Comparison of ENCODE assay signal across 23 cellular contexts in genomic region chr11:111309516-111309915, GRCh38. TPM values are rescaled to one million over a fixed set of nuclear protein-coding genes. Genes with fewer than 3 reads are reported as not detected.
A peak's percentile ranks its signal among the peaks of the same experiment; 100 is the strongest.
DNase-seq lines count a peak whose midpoint lies in the region; ATAC-seq, FAIRE-seq and TF ChIP-seq lines count a peak whose summit lies in the region.
"Had no signal": no experiment of that assay in that cellular context is flagged by ENCODE, and none has a peak within 500 bp of the region (broad histone marks: within the 10 kb centered on the region; RNA-seq: fewer than 3 reads in every experiment).

No MANE protein-coding gene starts in this region.

- H3K4me1 Mint-ChIP-seq in natural killer cell: no peaks in the 10 kb centered on the region
- no peaks in the 10 kb centered on the region for H3K4me1 Mint-ChIP-seq in effector memory CD8-positive, alpha-beta T cell (ENCODE audit: low read depth in 2 of 2)

- no TSS peak for BruUV-seq in HepG2 (replicated peaks; lab: Mats Ljungman, UMichigan)

- H3K4me3 Mint-ChIP-seq in natural killer cell: no peak overlapping the region
- no peak overlapping the region for H3K4me3 Mint-ChIP-seq in effector memory CD8-positive, alpha-beta T cell
- H3K4me3 Mint-ChIP-seq: memory B cell, type B pancreatic cell had no signal

- H3K4me2 ChIP-seq in HepG2 (ENCODE audit: low read depth, low read length): 0 out of 2 replicates have a peak overlapping the region, but pooled peaks have one; percentile 1
- H3K4me2 ChIP-seq: PC-9 had no signal

- no peak for TF ChIP-seq POLR2A in HepG2 (IDR thresholded peaks at IDR 0.05; ENCODE audit: insufficient read depth in 1 of 2, low read depth in 2 of 2, low read length in 2 of 2)
- TF ChIP-seq POLR2A in right lobe of liver (IDR thresholded peaks at IDR 0.05): no peak

- POLR2A ChIA-PET in HepG2 (lab: Yijun Ruan, JAX): interaction anchor here (0.6 to 3.8 kb wide), 6 partner anchors 11 to 1975 kb away, joined by 3 to 11 read pairs (median 5); partner anchors contain the start of gene POU2AF3

- CTCF ChIA-PET in HepG2 (lab: Yijun Ruan, JAX; ENCODE audit: low intra/inter-chr PET ratio, low total read pairs): no interaction called here

- no peaks in the 10 kb centered on the region for H3K36me3 Mint-ChIP-seq in natural killer cell
- peaks cover 4% of the 10 kb centered on the region for H3K36me3 Mint-ChIP-seq in effector memory CD8-positive, alpha-beta T cell (ENCODE audit: insufficient read depth)

- H4K20me1 ChIP-seq in HepG2 (ENCODE audit: insufficient read depth, low read length): no peaks in the 10 kb centered on the region
- H4K20me1 ChIP-seq: BLaER1 had no signal

- peaks cover 30 to 38% of the 10 kb centered on the region in 2 donors for H3K27me3 Mint-ChIP-seq in natural killer cell (ENCODE audit: low read depth in 2 of 2)
- peaks cover 66 to 83% of the 10 kb centered on the region in 2 donors for H3K27me3 Mint-ChIP-seq in effector memory CD8-positive, alpha-beta T cell

- TF ChIP-seq RAD21 in HepG2 (CRISPR knock-in tag; IDR thresholded peaks at IDR 0.05): no peak

- in situ Hi-C loops in HepG2 (cut with HindIII; ENCODE audit: extremely low pct_ligation_motif_present, low pct_unique_long_range_greater_than_20kb): no loop called here

- H3K4me1 ChIP-seq in HepG2 (ENCODE audit: insufficient read depth, low read length) (peaks cover 70% of the 10 kb centered on the region), right lobe of liver (peaks cover 0 to 10% (median 2%) of the 10 kb centered on the region in 4 donors), esophagus (ENCODE audit: control insufficient read depth in 2 of 2, insufficient read depth in 2 of 2, low read length in 1 of 2) (peaks cover 0 to 5% of the 10 kb centered on the region in 2 donors), pancreas (peaks cover 4 to 35% (median 9%) of the 10 kb centered on the region in 3 donors)
- H3K4me1 ChIP-seq: HAP-1 had no signal

- no peaks in the 10 kb centered on the region for H3K9me3 ChIP-seq in HepG2 (ENCODE audit: low read length)
- no peaks in the 10 kb centered on the region for H3K9me3 ChIP-seq in right lobe of liver
- no peaks in the 10 kb centered on the region for H3K9me3 ChIP-seq in esophagus (ENCODE audit: control insufficient read depth in 2 of 2, insufficient read depth in 1 of 2, low read depth in 1 of 2, low read length in 1 of 2)
- H3K9me3 ChIP-seq in pancreas: no peaks in the 10 kb centered on the region
- H3K9me3 ChIP-seq: HAP-1 had no signal

- no peaks in the 10 kb centered on the region for H3K27me3 ChIP-seq in HepG2 (ENCODE audit: control insufficient read depth in 1 of 2, insufficient read depth in 2 of 2, low read length in 2 of 2)
- H3K27me3 ChIP-seq in right lobe of liver: no peaks in the 10 kb centered on the region
- H3K27me3 ChIP-seq in esophagus (ENCODE audit: control insufficient read depth in 1 of 2, insufficient read depth in 2 of 2, low read length in 2 of 2): no peaks in the 10 kb centered on the region
- no peaks in the 10 kb centered on the region for H3K27me3 ChIP-seq in pancreas
- H3K27me3 ChIP-seq: BLaER1, dorsolateral prefrontal cortex had no signal

- FAIRE-seq in HepG2 (lab: Jason Lieb, UNC): no peak
- FAIRE-seq in pancreas (lab: Jason Lieb, UNC): no peak
- FAIRE-seq: endothelial cell of umbilical vein had no signal

- DNase-seq in HepG2 (ENCODE audit: low spot score) (no peak), right lobe of liver (no peak), NCI-H345 (lab: John Stamatoyannopoulos, UW) (peak; percentile 67), natural killer cell (no peak), pancreas (no peak)
- no peak for DNase-seq in stimulated activated CD4-positive, alpha-beta T cell treated with anti-CD3 and anti-CD28 coated beads, Interleukin-1b, Interleukin-23, amount 100 ng/mL, for 48 hours
- DNase-seq in effector memory CD8-positive, alpha-beta T cell: no peak
- DNase-seq: activated CD4-positive, alpha-beta T cell treated with anti-CD3 and anti-CD28 coated beads, Interleukin-2, amount 50 U/mL, for 48 hours; activated CD4-positive, CD25-positive, alpha-beta regulatory T cell; activated effector memory CD4-positive, alpha-beta T cell treated with Interleukin-2 at 50 U/mL for 16 hours; cerebellar nuclear complex; dorsolateral prefrontal cortex; left cardiac atrium; MG63; SIG-M5 had no signal

- no peak overlapping the region for H3K27ac ChIP-seq in HepG2 (ENCODE audit: extremely low read length, insufficient read depth, low read length)
- no peak overlapping the region for H3K27ac ChIP-seq in right lobe of liver
- H3K27ac ChIP-seq in esophagus (ENCODE audit: low read depth in 2 of 2, low read length in 1 of 2): peak overlapping the region; percentile 55 to 58
- H3K27ac ChIP-seq in pancreas: peak overlapping the region in 2 of 4 donors; percentile 19 to 25
- H3K27ac ChIP-seq: BLaER1, dorsolateral prefrontal cortex, PC-9 had no signal

- ATAC-seq in HepG2 (peak; percentile 33), right lobe of liver (no peak), natural killer cell (no peak), pancreas (no peak)
- no peak for ATAC-seq in effector memory CD8-positive, alpha-beta T cell (replicated peaks)
- ATAC-seq: left cardiac atrium had no signal

- H3K36me3 ChIP-seq in HepG2 (replicated peaks in 1 of 2; ENCODE audit: control insufficient read depth in 1 of 2, insufficient read depth in 2 of 2, low read length in 2 of 2): no peaks in the 10 kb centered on the region
- H3K36me3 ChIP-seq in right lobe of liver: no peaks in the 10 kb centered on the region
- H3K36me3 ChIP-seq in esophagus (ENCODE audit: control insufficient read depth in 2 of 2, insufficient read depth in 2 of 2, low read length in 1 of 2): no peaks in the 10 kb centered on the region
- H3K36me3 ChIP-seq in pancreas: no peaks in the 10 kb centered on the region
- H3K36me3 ChIP-seq: BLaER1, HAP-1, MG63 had no signal

- TF ChIP-seq CTCF in HepG2 (CRISPR knock-in tag; IDR thresholded peaks at IDR 0.05) (no peak), right lobe of liver (IDR thresholded peaks at IDR 0.05) (no peak), natural killer cell (IDR thresholded peaks at IDR 0.05) (no peak), pancreas (IDR thresholded peaks at IDR 0.05) (no peak)

- H3K4me3 ChIP-seq in HepG2 (replicated peaks in 1 of 3; ENCODE audit: insufficient read depth in 1 of 3, low read depth in 2 of 3, low read length in 3 of 3) (no peak overlapping the region), right lobe of liver (no peak overlapping the region), esophagus (ENCODE audit: low read depth in 1 of 2, low read length in 2 of 2) (no peak overlapping the region), pancreas (no peak overlapping the region)
- H3K4me3 ChIP-seq: BLaER1, dorsolateral prefrontal cortex, HAP-1, MG63, PC-9 had no signal

- no peak overlapping the region for H3K27ac Mint-ChIP-seq in natural killer cell
- H3K27ac Mint-ChIP-seq in effector memory CD8-positive, alpha-beta T cell: no peak overlapping the region
- H3K27ac Mint-ChIP-seq: memory B cell, type B pancreatic cell had no signal

- intact Hi-C loops in HepG2 (cut with micrococcal nuclease; ENCODE audit: unreplicated experiment) (loop anchor here (2.0 kb wide), 1 partner anchor 23 kb away; no protein-coding TSS in a partner anchor), right lobe of liver (cut with DNase I) (no loop called here), natural killer cell (cut with micrococcal nuclease) (no loop called here), pancreas (cut with DNase I) (loop anchor here in 1 of 3 donors (10.0 kb wide), 1 partner anchor 45 kb away; no protein-coding TSS in a partner anchor)

- H3K79me2 ChIP-seq in HepG2 (ENCODE audit: insufficient read depth, low read length): no peaks in the 10 kb centered on the region

- WGBS in HepG2 (ENCODE audit: low lambda C conversion rate): 70% methylated on average over 3 of the region's 3 CpGs
- WGBS in right lobe of liver (ENCODE audit: insufficient coverage, low coverage, low lambda C conversion rate, missing lambda C conversion rate): 78% methylated on average over 2 of the region's 3 CpGs
- WGBS in esophagus, 2 donors: 59 to 61% methylated on average over 3 of the region's 3 CpGs
- 65 to 69% methylated on average over 3 of the region's 3 CpGs for WGBS in pancreas, 2 donors

- TF ChIP-seq EP300 in HepG2 (IDR thresholded peaks at IDR 0.05; ENCODE audit: low read depth in 2 of 2, low read length in 2 of 2): peak in 1 of 2 experiments; percentile 57; a peak in 2 of 4 replicates
- TF ChIP-seq EP300 in HepG2 (CRISPR knock-in tag; IDR thresholded peaks at IDR 0.05; ENCODE audit: borderline replicate concordance): no peak

- no peak overlapping the region for H2AFZ ChIP-seq in HepG2 (ENCODE audit: low read length)
- H2AFZ ChIP-seq: PC-9 had no signal

- H3K9me3 Mint-ChIP-seq in natural killer cell: no peaks in the 10 kb centered on the region
- H3K9me3 Mint-ChIP-seq in effector memory CD8-positive, alpha-beta T cell: no peaks in the 10 kb centered on the region
- H3K9me3 Mint-ChIP-seq: type B pancreatic cell had no signal

- H3K9ac ChIP-seq in HepG2 (ENCODE audit: insufficient read depth, low read depth, low read length): no peak overlapping the region
- H3K9ac ChIP-seq: BLaER1 had no signal

RNA-seq across cellular contexts. Expression of gene POU2AF3, which starts 11.2 kb away (rescaled TPM):
- 4.9 and 7.8 TPM in 2 replicates for total RNA-seq in HepG2 (2016; rRNA removed; fragmentation: Illumina TruSeq; extraction: Trizol)
- 2.0 and 2.8 TPM in 2 replicates for total RNA-seq in HepG2 (2016; cell fraction: cytosol; rRNA removed; fragmentation: Illumina TruSeq; extraction: Trizol; ENCODE audit: low read depth)
- total RNA-seq in HepG2 (2016; cell fraction: insoluble cytoplasmic fraction; rRNA removed; fragmentation: Illumina TruSeq; extraction: Trizol): 5.5 and 7.3 TPM in 2 replicates
- total RNA-seq in HepG2 (2016; cell fraction: membrane; rRNA removed; fragmentation: Illumina TruSeq; extraction: Trizol): 3.5 and 4.6 TPM in 2 replicates
- total RNA-seq in HepG2 (2016; cell fraction: nucleus; rRNA removed; fragmentation: Illumina TruSeq; extraction: Trizol): 10.6 and 11.1 TPM in 2 replicates
- polyA plus RNA-seq in HepG2 (2011; rRNA removed): 70.7 and 71.2 TPM in 2 replicates
- polyA plus RNA-seq in HepG2 (2011; cell fraction: cytosol; rRNA removed): 32.5 and 33.6 TPM in 2 replicates
- polyA plus RNA-seq in HepG2 (2011; cell fraction: nucleus; rRNA removed): 175 and 193 TPM in 2 replicates
- polyA plus RNA-seq in HepG2 (2012): 26.6 and 28.4 TPM in 2 replicates
- polyA plus RNA-seq in HepG2 (2016; cell fraction: cytosol; fragmentation: Illumina TruSeq; extraction: Trizol; ENCODE audit: low read depth): 4.2 and 5.4 TPM in 2 replicates
- polyA plus RNA-seq in HepG2 (2016; cell fraction: insoluble cytoplasmic fraction; fragmentation: Illumina TruSeq; extraction: Trizol; ENCODE audit: low read depth): 13.1 and 13.8 TPM in 2 replicates
- 6.0 and 7.4 TPM in 2 replicates for polyA plus RNA-seq in HepG2 (2016; cell fraction: membrane; fragmentation: Illumina TruSeq; extraction: Trizol; ENCODE audit: low read depth)
- polyA plus RNA-seq in HepG2 (2016; cell fraction: nucleus; fragmentation: Illumina TruSeq; extraction: Trizol; ENCODE audit: insufficient read depth, low read depth): 47.2 and 50.2 TPM in 2 replicates
- polyA minus RNA-seq in HepG2 (2011; rRNA and poly(A)+ RNA removed; ENCODE audit: low replicate concordance): 20.8 TPM in 1 of 2 replicates, not detected in the other
- polyA minus RNA-seq in HepG2 (2011; cell fraction: cytosol; rRNA and poly(A)+ RNA removed): 5.8 and 9.0 TPM in 2 replicates
- 18.3 and 18.5 TPM in 2 replicates for polyA minus RNA-seq in HepG2 (2011; cell fraction: nucleus; rRNA and poly(A)+ RNA removed)
- total RNA-seq in right lobe of liver: under 1 TPM; 0.39 to 0.86 (median 0.52) TPM
- 1 to 10 TPM; 3.8 to 4.0 TPM for polyA plus RNA-seq in esophagus
- not detected for total RNA-seq in natural killer cell
- 1 to 10 TPM; 1.1 to 4.7 (median 2.0) TPM for total RNA-seq in pancreas
- polyA plus RNA-seq in pancreas: 10 to 100 TPM in 1 of 2 donors, 1 to 10 TPM in 1; 4.1 to 15.7 TPM
- total RNA-seq: endothelial cell of umbilical vein, pulmonary artery endothelial cell had no signal
- polyA plus RNA-seq: endothelial cell of umbilical vein had no signal

Comparison
In these comparisons a context has a peak if more than half of its experiments do, and no peak if none do; other contexts are left out.
1. H3K27ac ChIP-seq: peak in esophagus (2 of 2); none in HepG2 (single experiment) and right lobe of liver (0 of 3).